In genomic region chr9:31124389-31124788, GRCh38 we compare ENCODE assay signal across 2 cellular contexts.
A peak's percentile ranks its signal among the peaks of the same experiment; 100 is the strongest.
TF ChIP-seq lines count a peak whose summit lies in the region.

No MANE protein-coding gene starts in this region.

TF ChIP-seq in liver, 16 proteins besides CTCF, POLR2A, EP300 and RAD21 (continued from another document):
- TF ChIP-seq MAX (IDR thresholded peaks at IDR 0.05) (peak; percentile 14), JUND (IDR thresholded peaks at IDR 0.05) (peak in 1 of 2 donors; percentile 34), YY1 (IDR thresholded peaks at IDR 0.05) (peak; percentile 51), REST (IDR thresholded peaks at IDR 0.05) (peak; percentile 28), TAF1 (conservative IDR thresholded peaks at IDR 0.05) (no peak), EGR1 (IDR thresholded peaks at IDR 0.05; ENCODE audit: low read depth in 2 of 2) (no peak), HNF4G (IDR thresholded peaks at IDR 0.05) (no peak), SP1 (IDR thresholded peaks at IDR 0.05) (no peak), ZBTB33 (IDR thresholded peaks at IDR 0.05) (no peak), RXRA (IDR thresholded peaks at IDR 0.05) (peak in 1 of 2 donors; percentile 74), GABPA (IDR thresholded peaks at IDR 0.05 in 1 of 2, conservative IDR thresholded peaks at IDR 0.05 in 1 of 2) (no peak), HNF4A (conservative IDR thresholded peaks at IDR 0.05) (peak; percentile 51 to 94), FOXA1 (IDR thresholded peaks at IDR 0.05) (no peak)

TF ChIP-seq in HepG2, 621 proteins besides CTCF, POLR2A, EP300 and RAD21 (continued from another document):
- TF ChIP-seq E2F5 (CRISPR knock-in tag; conservative IDR thresholded peaks at IDR 0.05), result no peak
- no peak for TF ChIP-seq AGO2 (optimal IDR thresholded peaks at IDR 0.05; ENCODE audit: low read depth, low read length)
- TF ChIP-seq ZNF354B (CRISPR knock-in tag; IDR thresholded peaks at IDR 0.05), result no peak
- no peak for TF ChIP-seq ZNF557 (CRISPR knock-in tag; IDR thresholded peaks at IDR 0.05)
- no peak for TF ChIP-seq KDM1A (CRISPR knock-in tag; IDR thresholded peaks at IDR 0.05)
- TF ChIP-seq TEF (CRISPR knock-in tag; IDR thresholded peaks at IDR 0.05), result no peak
- TF ChIP-seq USF2 (IDR thresholded peaks at IDR 0.05; ENCODE audit: low read depth, low read length), result no peak
- no peak for TF ChIP-seq USF2 (CRISPR knock-in tag; IDR thresholded peaks at IDR 0.05; ENCODE audit: borderline replicate concordance)
- no peak for TF ChIP-seq CBX5 (CRISPR knock-in tag; IDR thresholded peaks at IDR 0.05; ENCODE audit: borderline replicate concordance)
- no peak for TF ChIP-seq MXD4 (CRISPR knock-in tag; IDR thresholded peaks at IDR 0.05)
- no peak for TF ChIP-seq ZBTB34 (CRISPR knock-in tag; IDR thresholded peaks at IDR 0.05)
- no peak for TF ChIP-seq TFE3 (CRISPR knock-in tag; IDR thresholded peaks at IDR 0.05)
